ENCODE assay signal across 2 cellular contexts in the genomic region with DNA sequence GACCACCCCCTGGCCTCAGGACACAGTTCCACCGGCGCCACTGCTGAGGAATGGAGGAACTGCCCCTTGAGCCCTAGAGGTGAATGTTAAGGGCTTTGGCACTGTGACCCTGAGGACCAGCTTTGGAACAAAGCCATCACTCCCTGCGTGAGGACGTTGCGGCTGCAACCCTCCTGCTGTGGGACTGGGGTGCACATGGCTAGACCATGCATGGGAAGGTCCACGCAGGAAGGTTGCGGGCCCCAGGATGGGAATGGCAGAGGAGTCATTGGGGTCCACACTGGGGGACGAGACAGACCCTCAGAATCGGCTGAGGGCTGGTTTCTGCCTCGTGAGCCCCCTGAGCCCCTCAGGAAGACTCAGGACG.
TF ChIP-seq lines count a peak whose summit lies in the region.

No MANE protein-coding gene starts in this region.

TF ChIP-seq in IMR-90, 13 proteins besides CTCF, POLR2A, EP300 and RAD21:
- TF ChIP-seq, protein P1, sequence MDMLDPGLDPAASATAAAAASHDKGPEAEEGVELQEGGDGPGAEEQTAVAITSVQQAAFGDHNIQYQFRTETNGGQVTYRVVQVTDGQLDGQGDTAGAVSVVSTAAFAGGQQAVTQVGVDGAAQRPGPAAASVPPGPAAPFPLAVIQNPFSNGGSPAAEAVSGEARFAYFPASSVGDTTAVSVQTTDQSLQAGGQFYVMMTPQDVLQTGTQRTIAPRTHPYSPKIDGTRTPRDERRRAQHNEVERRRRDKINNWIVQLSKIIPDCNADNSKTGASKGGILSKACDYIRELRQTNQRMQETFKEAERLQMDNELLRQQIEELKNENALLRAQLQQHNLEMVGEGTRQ (IDR thresholded peaks at IDR 0.05; ENCODE audit: low read depth, low read length) = no peak
- TF ChIP-seq CHD1 (IDR thresholded peaks at IDR 0.05; ENCODE audit: low read depth, low read length) (no peak), RFX5 (IDR thresholded peaks at IDR 0.05; ENCODE audit: low read depth, low read length) (no peak)
- TF ChIP-seq, protein P2, sequence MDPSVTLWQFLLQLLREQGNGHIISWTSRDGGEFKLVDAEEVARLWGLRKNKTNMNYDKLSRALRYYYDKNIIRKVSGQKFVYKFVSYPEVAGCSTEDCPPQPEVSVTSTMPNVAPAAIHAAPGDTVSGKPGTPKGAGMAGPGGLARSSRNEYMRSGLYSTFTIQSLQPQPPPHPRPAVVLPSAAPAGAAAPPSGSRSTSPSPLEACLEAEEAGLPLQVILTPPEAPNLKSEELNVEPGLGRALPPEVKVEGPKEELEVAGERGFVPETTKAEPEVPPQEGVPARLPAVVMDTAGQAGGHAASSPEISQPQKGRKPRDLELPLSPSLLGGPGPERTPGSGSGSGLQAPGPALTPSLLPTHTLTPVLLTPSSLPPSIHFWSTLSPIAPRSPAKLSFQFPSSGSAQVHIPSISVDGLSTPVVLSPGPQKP (IDR thresholded peaks at IDR 0.05; ENCODE audit: borderline replicate concordance, low read depth, low read length) = no peak

TF ChIP-seq in HepG2, 621 proteins besides CTCF, POLR2A, EP300 and RAD21:
- TF ChIP-seq ZNF331 (CRISPR knock-in tag; IDR thresholded peaks at IDR 0.05) = 0 out of 2 replicates have a peak, but pooled peaks have one; percentile 5
- TF ChIP-seq NR2F6 (IDR thresholded peaks at IDR 0.05) = no peak
- TF ChIP-seq NR2F6 (CRISPR knock-in tag; IDR thresholded peaks at IDR 0.05) = 0 out of 2 replicates have a peak, but pooled peaks have one; percentile 4
- no peak for TF ChIP-seq AHR (CRISPR knock-in tag; IDR thresholded peaks at IDR 0.05)
- 0 out of 2 replicates have a peak, but pooled peaks have one; percentile 45 for TF ChIP-seq HNF4A (CRISPR knock-in tag; IDR thresholded peaks at IDR 0.05)
- TF ChIP-seq, protein P3, sequence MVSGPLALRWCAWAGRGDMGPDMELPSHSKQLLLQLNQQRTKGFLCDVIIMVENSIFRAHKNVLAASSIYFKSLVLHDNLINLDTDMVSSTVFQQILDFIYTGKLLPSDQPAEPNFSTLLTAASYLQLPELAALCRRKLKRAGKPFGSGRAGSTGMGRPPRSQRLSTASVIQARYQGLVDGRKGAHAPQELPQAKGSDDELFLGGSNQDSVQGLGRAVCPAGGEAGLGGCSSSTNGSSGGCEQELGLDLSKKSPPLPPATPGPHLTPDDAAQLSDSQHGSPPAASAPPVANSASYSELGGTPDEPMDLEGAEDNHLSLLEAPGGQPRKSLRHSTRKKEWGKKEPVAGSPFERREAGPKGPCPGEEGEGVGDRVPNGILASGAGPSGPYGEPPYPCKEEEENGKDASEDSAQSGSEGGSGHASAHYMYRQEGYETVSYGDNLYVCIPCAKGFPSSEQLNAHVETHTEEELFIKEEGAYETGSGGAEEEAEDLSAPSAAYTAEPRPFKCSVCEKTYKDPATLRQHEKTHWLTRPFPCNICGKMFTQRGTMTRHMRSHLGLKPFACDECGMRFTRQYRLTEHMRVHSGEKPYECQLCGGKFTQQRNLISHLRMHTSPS (CRISPR knock-in tag; IDR thresholded peaks at IDR 0.05; ENCODE audit: low read depth) = 0 out of 2 replicates have a peak, but pooled peaks have one; percentile 44
- no peak for TF ChIP-seq BRD4 (CRISPR knock-in tag; IDR thresholded peaks at IDR 0.05)
- TF ChIP-seq ELF4 (CRISPR knock-in tag; IDR thresholded peaks at IDR 0.05; ENCODE audit: borderline replicate concordance) = no peak
- no peak for TF ChIP-seq XBP1 (CRISPR knock-in tag; IDR thresholded peaks at IDR 0.05)
- no peak for TF ChIP-seq SOX5 (CRISPR knock-in tag; IDR thresholded peaks at IDR 0.05; ENCODE audit: borderline replicate concordance)
- no peak for TF ChIP-seq THYN1 (CRISPR knock-in tag; IDR thresholded peaks at IDR 0.05; ENCODE audit: borderline replicate concordance, low read depth)
- no peak for TF ChIP-seq SATB2 (CRISPR knock-in tag; IDR thresholded peaks at IDR 0.05)
- TF ChIP-seq GATAD1 (CRISPR knock-in tag; IDR thresholded peaks at IDR 0.05) = no peak
- TF ChIP-seq GABPB1 (CRISPR knock-in tag; IDR thresholded peaks at IDR 0.05) = 0 out of 2 replicates have a peak, but pooled peaks have one; percentile 13
- 0 out of 2 replicates have a peak, but pooled peaks have one; percentile 14 for TF ChIP-seq ZMYM3 (CRISPR knock-in tag; IDR thresholded peaks at IDR 0.05)
- TF ChIP-seq NR2F1 (CRISPR knock-in tag; IDR thresholded peaks at IDR 0.05) = 0 out of 4 replicates have a peak, but pooled peaks of 1 of the 2 experiments have one; percentile 11
- TF ChIP-seq ZNF781 (CRISPR knock-in tag; IDR thresholded peaks at IDR 0.05; ENCODE audit: borderline replicate concordance, not compliant biosample characterization) = no peak
- no peak for TF ChIP-seq TCF12 (IDR thresholded peaks at IDR 0.05)
- no peak for TF ChIP-seq TCF12 (CRISPR knock-in tag; IDR thresholded peaks at IDR 0.05)
- TF ChIP-seq, protein P4, sequence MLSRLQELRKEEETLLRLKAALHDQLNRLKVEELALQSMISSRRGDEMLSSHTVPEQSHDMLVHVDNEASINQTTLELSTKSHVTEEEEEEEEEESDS (CRISPR knock-in tag; IDR thresholded peaks at IDR 0.05; ENCODE audit: borderline replicate concordance) = no peak
- no peak for TF ChIP-seq STAG1 (CRISPR knock-in tag; IDR thresholded peaks at IDR 0.05)
- TF ChIP-seq, protein P5, sequence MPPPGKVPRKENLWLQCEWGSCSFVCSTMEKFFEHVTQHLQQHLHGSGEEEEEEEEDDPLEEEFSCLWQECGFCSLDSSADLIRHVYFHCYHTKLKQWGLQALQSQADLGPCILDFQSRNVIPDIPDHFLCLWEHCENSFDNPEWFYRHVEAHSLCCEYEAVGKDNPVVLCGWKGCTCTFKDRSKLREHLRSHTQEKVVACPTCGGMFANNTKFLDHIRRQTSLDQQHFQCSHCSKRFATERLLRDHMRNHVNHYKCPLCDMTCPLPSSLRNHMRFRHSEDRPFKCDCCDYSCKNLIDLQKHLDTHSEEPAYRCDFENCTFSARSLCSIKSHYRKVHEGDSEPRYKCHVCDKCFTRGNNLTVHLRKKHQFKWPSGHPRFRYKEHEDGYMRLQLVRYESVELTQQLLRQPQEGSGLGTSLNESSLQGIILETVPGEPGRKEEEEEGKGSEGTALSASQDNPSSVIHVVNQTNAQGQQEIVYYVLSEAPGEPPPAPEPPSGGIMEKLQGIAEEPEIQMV (CRISPR knock-in tag; IDR thresholded peaks at IDR 0.05; ENCODE audit: low read depth) = 0 out of 2 replicates have a peak, but pooled peaks have one; percentile 15
- TF ChIP-seq, protein P6, sequence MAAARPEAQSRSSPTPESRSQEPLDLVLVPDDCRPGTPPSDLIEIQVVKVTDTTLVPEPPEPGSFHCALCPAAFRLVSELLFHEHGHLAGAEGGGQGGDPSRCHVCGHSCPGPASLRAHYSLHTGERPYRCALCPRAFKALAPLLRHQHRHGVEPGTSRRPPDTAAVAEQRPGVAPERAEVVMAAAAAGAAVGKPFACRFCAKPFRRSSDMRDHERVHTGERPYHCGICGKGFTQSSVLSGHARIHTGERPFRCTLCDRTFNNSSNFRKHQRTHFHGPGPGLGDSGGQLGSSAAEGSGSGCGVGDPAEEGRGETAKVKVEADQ (CRISPR knock-in tag; IDR thresholded peaks at IDR 0.05; ENCODE audit: borderline replicate concordance) = 0 out of 2 replicates have a peak, but pooled peaks have one; percentile 15
- 0 out of 2 replicates have a peak, but pooled peaks have one; percentile 39 for TF ChIP-seq SALL2 (CRISPR knock-in tag; IDR thresholded peaks at IDR 0.05)
- no peak for TF ChIP-seq TBX2 (CRISPR knock-in tag; IDR thresholded peaks at IDR 0.05; ENCODE audit: borderline replicate concordance)
- no peak for TF ChIP-seq SIN3B (IDR thresholded peaks at IDR 0.05; ENCODE audit: low read length)
TF ChIP-seq in HepG2: peak in this region for 10.
